10 cellular contexts compared by ENCODE assay signal in genomic region chr3:192831111-192831644, GRCh38.
DNase-seq lines count a peak whose midpoint lies in the region; ATAC-seq lines count a peak whose summit lies in the region.
"Had no signal": no experiment of that assay in that cellular context is flagged by ENCODE, and none has a peak within 500 bp of the region (broad histone marks: within the 10 kb centered on the region; RNA-seq: fewer than 3 reads in every experiment).

No MANE protein-coding gene starts in this region.

- DNase-seq in A172 (ENCODE audit: low spot score) (peak; percentile 87), dedifferentiated amniotic fluid mesenchymal stem cell (ENCODE audit: extremely low spot score) (peak; percentile 70), NCI-H2196 treated with DMSO at 0.1 percent for 48 hours (lab: John Stamatoyannopoulos, UW; ENCODE audit: unreplicated experiment) (no peak), activated gamma-delta T cell (lab: John Stamatoyannopoulos, UW) (no peak)
- DNase-seq: pancreas, upper lobe of left lung had no signal

- ATAC-seq in GM18873 (IDR thresholded peaks at IDR 0.05; ENCODE audit: low FRiP score, unreplicated experiment) (peak; percentile 48), HG03565 (IDR thresholded peaks at IDR 0.05; ENCODE audit: unreplicated experiment) (peak; percentile 32), GM19397 (IDR thresholded peaks at IDR 0.05; ENCODE audit: unreplicated experiment) (no peak), HG03521 (IDR thresholded peaks at IDR 0.05; ENCODE audit: unreplicated experiment) (no peak)

Comparison
In these comparisons a context has a peak if more than half of its experiments do, and no peak if none do; other contexts are left out.
1. DNase-seq: peak in A172 (single experiment) and dedifferentiated amniotic fluid mesenchymal stem cell (single experiment); none in NCI-H2196 treated with DMSO at 0.1 percent for 48 hours (single experiment) and activated gamma-delta T cell (single experiment).
2. ATAC-seq: peak in GM18873 (single experiment) and HG03565 (single experiment); none in GM19397 (single experiment) and HG03521 (single experiment).